In genomic region chr5:114435885-114436299, GRCh38 we compare ENCODE assay signal across 1 cellular context.
TF ChIP-seq lines count a peak whose summit lies in the region.

No MANE protein-coding gene starts in this region.

TF ChIP-seq in GM12878, 131 proteins besides CTCF, POLR2A, EP300 and RAD21 (continued from another document):
- TF ChIP-seq MLLT1 (IDR thresholded peaks at IDR 0.05) (no peak), MAX (IDR thresholded peaks at IDR 0.05; ENCODE audit: low read depth, low read length) (no peak), SREBF1 (IDR thresholded peaks at IDR 0.05; ENCODE audit: low read length) (no peak), BCLAF1 (IDR thresholded peaks at IDR 0.05) (no peak), POLR2AphosphoS2 (IDR thresholded peaks at IDR 0.05; ENCODE audit: low read depth, low read length) (no peak), ZBTB11 (CRISPR knock-in tag; IDR thresholded peaks at IDR 0.05) (no peak), BHLHE40 (IDR thresholded peaks at IDR 0.05; ENCODE audit: borderline replicate concordance in 1 of 2, low read depth in 2 of 2, low read length in 1 of 2) (peak; percentile 36 to 55; a peak in 2 of 4 replicates), DPF2 (IDR thresholded peaks at IDR 0.05) (peak; percentile 58), REST (IDR thresholded peaks at IDR 0.05; ENCODE audit: low read depth, low read length) (no peak), USF2 (IDR thresholded peaks at IDR 0.05; ENCODE audit: borderline replicate concordance, low read depth, low read length) (no peak), WRNIP1 (IDR thresholded peaks at IDR 0.05; ENCODE audit: borderline replicate concordance, low read depth, low read length) (no peak), LARP7 (IDR thresholded peaks at IDR 0.05) (no peak), SREBF2 (IDR thresholded peaks at IDR 0.05; ENCODE audit: low read length) (no peak), EED (IDR thresholded peaks at IDR 0.05; ENCODE audit: low read depth) (no peak), E4F1 (IDR thresholded peaks at IDR 0.05; ENCODE audit: borderline replicate concordance, partially characterized antibody) (no peak), SIN3A (IDR thresholded peaks at IDR 0.05; ENCODE audit: low read depth, low read length) (no peak), IKZF2 (IDR thresholded peaks at IDR 0.05) (peak; percentile 32 to 55; a peak in 2 of 4 replicates), GABPA (IDR thresholded peaks at IDR 0.05; ENCODE audit: low read depth) (no peak), CHD4 (IDR thresholded peaks at IDR 0.05) (no peak), SMAD5 (IDR thresholded peaks at IDR 0.05; ENCODE audit: low read depth) (no peak), PRDM15 (CRISPR knock-in tag; IDR thresholded peaks at IDR 0.05) (no peak), ZBTB33 (IDR thresholded peaks at IDR 0.05) (no peak)
